ENCODE assay signal across 8 cellular contexts in the genomic region with DNA sequence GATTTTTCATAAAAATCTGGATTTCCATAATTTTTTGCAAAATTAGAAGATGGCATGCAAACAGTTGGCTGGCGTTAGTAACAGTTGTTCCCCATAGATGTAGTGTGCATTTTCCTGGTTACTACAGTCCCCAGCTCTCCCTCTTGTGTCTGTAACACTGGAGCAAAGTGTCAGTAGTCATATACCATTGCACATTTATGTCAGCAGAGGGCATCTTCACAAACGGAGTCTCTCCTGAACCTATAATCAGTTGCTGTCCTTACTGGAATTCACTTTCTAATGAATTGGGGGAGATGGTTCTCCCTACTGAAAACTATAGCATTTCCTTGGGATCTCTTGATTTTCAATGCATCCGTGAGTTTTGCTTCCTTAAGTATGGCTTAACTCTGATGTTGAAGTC. TPM values are rescaled to one million over a fixed set of nuclear protein-coding genes. Genes with fewer than 3 reads are reported as not detected.
A peak's percentile ranks its signal among the peaks of the same experiment; 100 is the strongest.
DNase-seq lines count a peak whose midpoint lies in the region; ATAC-seq, FAIRE-seq and TF ChIP-seq lines count a peak whose summit lies in the region.

No MANE protein-coding gene starts in this region.

- H3K36me3 ChIP-seq in small intestine (ENCODE audit: control insufficient read depth in 2 of 2, insufficient read depth in 2 of 2, low read length in 2 of 2) (no peaks in the 10 kb centered on the region), sigmoid colon (no peaks in the 10 kb centered on the region)

- H3K9me3 ChIP-seq in small intestine (ENCODE audit: control insufficient read depth, low read depth) (no peaks in the 10 kb centered on the region), sigmoid colon (no peaks in the 10 kb centered on the region)

- no peak overlapping the region for H3K4me3 ChIP-seq in fibroblast of pulmonary artery (replicated peaks; ENCODE audit: low read depth, low read length)
- no peak overlapping the region for H3K4me3 ChIP-seq in small intestine (ENCODE audit: low read depth in 1 of 2, low read length in 2 of 2)
- no peak overlapping the region for H3K4me3 ChIP-seq in sigmoid colon

- H3K4me1 ChIP-seq in small intestine (ENCODE audit: control insufficient read depth in 2 of 2, insufficient read depth in 1 of 2, low read depth in 1 of 2, low read length in 1 of 2), result no peaks in the 10 kb centered on the region
- H3K4me1 ChIP-seq in sigmoid colon, result no peaks in the 10 kb centered on the region

- ATAC-seq in GM21529 (IDR thresholded peaks at IDR 0.05; ENCODE audit: unreplicated experiment) (peak; percentile 72), HG03095 (IDR thresholded peaks at IDR 0.05; ENCODE audit: unreplicated experiment) (no peak)

- intact Hi-C loops in sigmoid colon (cut with DNase I), result no loop called here

- H3K27ac ChIP-seq in small intestine (ENCODE audit: low read depth in 1 of 2, low read length in 1 of 2) (no peak overlapping the region), sigmoid colon (no peak overlapping the region)

- no peak for TF ChIP-seq POLR2A in sigmoid colon (IDR thresholded peaks at IDR 0.05)

- TF ChIP-seq CTCF in fibroblast of pulmonary artery (IDR thresholded peaks at IDR 0.05; ENCODE audit: low read length, missing control alignments) (peak; percentile 12), sigmoid colon (IDR thresholded peaks at IDR 0.05) (peak in 1 of 4 experiments; percentile 9)

- no peak for FAIRE-seq in small intestine (lab: Jason Lieb, UNC)

- peak; percentile 40 for DNase-seq in DMS53 treated with DMSO at 0.1 percent for 48 hours (lab: John Stamatoyannopoulos, UW; ENCODE audit: unreplicated experiment)
- peak; percentile 7 for DNase-seq in NCI-H774 (lab: John Stamatoyannopoulos, UW)
- DNase-seq in fibroblast of pulmonary artery (ENCODE audit: low read depth), result peak; percentile 7
- peak; percentile 28 for DNase-seq in small intestine
- DNase-seq in sigmoid colon, result no peak
- no peak for DNase-seq in stimulated activated CD4-positive, alpha-beta T cell treated with anti-CD3 and anti-CD28 coated beads, Interleukin-1b, Interleukin-23, amount 100 ng/mL, for 48 hours

- H3K27me3 ChIP-seq in small intestine (ENCODE audit: control insufficient read depth in 2 of 2, insufficient read depth in 2 of 2, low read length in 2 of 2), result no peaks in the 10 kb centered on the region
- no peaks in the 10 kb centered on the region for H3K27me3 ChIP-seq in sigmoid colon

- no peak for TF ChIP-seq EP300 in sigmoid colon (IDR thresholded peaks at IDR 0.05)

- WGBS in small intestine, 3 donors, result 35 to 48% (median 41%) methylated on average over 3 of the region's 3 CpGs
- WGBS in sigmoid colon, 2 donors, result 58 to 59% methylated on average over 3 of the region's 3 CpGs

RNA-seq across cellular contexts. Expression of gene DMAC1, which starts 44.7 kb away (rescaled TPM):
- 10 to 100 TPM in 2 of 3 donors, 1 to 10 TPM in 1; 6.7 to 21.4 (median 18.9) TPM for polyA plus RNA-seq in small intestine
- 10 to 100 TPM; 17.2 to 21.4 (median 19.4) TPM for total RNA-seq in sigmoid colon
- 10 to 100 TPM; 18.7 to 20.6 (median 20.4) TPM for polyA plus RNA-seq in sigmoid colon

Comparison
In these comparisons a context has a peak if more than half of its experiments do, and no peak if none do; other contexts are left out.
1. DNase-seq: peak in DMS53 treated with DMSO at 0.1 percent for 48 hours (single experiment), NCI-H774 (single experiment), fibroblast of pulmonary artery (single experiment) and small intestine (single experiment); none in sigmoid colon (single experiment) and stimulated activated CD4-positive, alpha-beta T cell treated with anti-CD3 and anti-CD28 coated beads, Interleukin-1b, Interleukin-23, amount 100 ng/mL, for 48 hours (single experiment).